17 cellular contexts compared by ENCODE assay signal in the genomic region with DNA sequence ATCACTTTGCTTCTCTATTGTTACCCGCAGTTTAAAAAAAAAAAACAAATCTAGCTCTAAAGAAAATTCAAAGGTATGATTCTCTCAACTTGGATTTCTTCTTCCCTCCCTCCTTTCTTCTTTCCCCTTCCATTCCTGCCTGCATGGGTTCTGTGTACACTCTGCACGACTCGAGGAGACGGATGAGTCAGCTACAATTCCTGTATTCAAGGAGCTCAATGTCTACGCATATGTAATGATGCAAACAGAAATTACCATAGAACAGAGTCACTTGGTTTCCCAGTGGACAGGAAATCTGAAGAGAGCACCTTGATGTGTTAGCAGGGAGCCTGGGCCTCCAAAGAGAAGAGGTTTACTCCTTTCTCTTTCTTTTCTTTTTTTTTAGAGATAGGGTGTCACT.
DNase-seq lines count a peak whose midpoint lies in the region; ATAC-seq, FAIRE-seq and TF ChIP-seq lines count a peak whose summit lies in the region.
"Had no signal": no experiment of that assay in that cellular context is flagged by ENCODE, and none has a peak within 500 bp of the region (broad histone marks: within the 10 kb centered on the region; RNA-seq: fewer than 3 reads in every experiment).

No MANE protein-coding gene starts in this region.

- no peak for TF ChIP-seq POLR2A in endothelial cell of umbilical vein (IDR thresholded peaks at IDR 0.05; ENCODE audit: low read depth, low read length)

- H3K9me2 ChIP-seq in GM23338 (ENCODE audit: insufficient read depth), result no peaks in the 10 kb centered on the region

- intact Hi-C loops in endothelial cell of umbilical vein (cut with micrococcal nuclease), result no loop called here
- intact Hi-C loops in naive thymus-derived CD4-positive, alpha-beta T cell (cut with micrococcal nuclease), result no loop called here

- H4K20me1 ChIP-seq in GM23338 (replicated peaks; ENCODE audit: insufficient read depth) (no peaks in the 10 kb centered on the region), endothelial cell of umbilical vein (replicated peaks; ENCODE audit: control insufficient read depth, extremely low read depth, insufficient read depth, low read length) (no peaks in the 10 kb centered on the region), osteoblast (ENCODE audit: insufficient read depth, low read length) (peaks cover 3% of the 10 kb centered on the region)

- POLR2A ChIA-PET in endothelial cell of umbilical vein (lab: Charles Lee), result no interaction called here
- POLR2A ChIA-PET in naive thymus-derived CD4-positive, alpha-beta T cell (lab: Charles Lee), result no interaction called here

- peaks cover 33% of the 10 kb centered on the region for H3K36me3 Mint-ChIP-seq in GM23338 (ENCODE audit: low read depth)
- H3K36me3 Mint-ChIP-seq in naive thymus-derived CD4-positive, alpha-beta T cell, result peaks cover 23 to 48% (median 25%) of the 10 kb centered on the region in 5 donors

- BruUV-seq in endothelial cell of umbilical vein (replicated peaks; lab: Mats Ljungman, UMichigan), result no TSS peak

- DNase-seq in GM23338 (ENCODE audit: low spot score), result no peak
- DNase-seq in RWPE2 (ENCODE audit: low spot score), result no peak
- DNase-seq in endothelial cell of umbilical vein (ENCODE audit: low read depth, low spot score), result peak; percentile 55
- DNase-seq in osteoblast (ENCODE audit: insufficient read length, low spot score, missing footprints), result peak; percentile 58
- no peak for DNase-seq in naive thymus-derived CD4-positive, alpha-beta T cell
- no peak for DNase-seq in cerebellum (ENCODE audit: low spot score)
- DNase-seq in pons (ENCODE audit: low spot score), result no peak
- DNase-seq: activated CD4-positive, alpha-beta memory T cell treated with anti-CD3 and anti-CD28 coated beads, Interleukin-2, amount 10 ng/mL, durations not matched to agents 7 days and 5 days; activated effector memory CD4-positive, alpha-beta T cell treated with anti-CD3 and anti-CD28 coated beads, Interleukin-2, amount 50 U/mL, for 16 hours; CD4-positive, alpha-beta memory T cell; Kasumi-1; RPMI8226; stimulated activated naive CD8-positive, alpha-beta T cell treated with anti-CD3 and anti-CD28 coated beads, Interleukin-15, amount 100 ng/mL, for 72 hours; T-helper 9 cell had no signal

- H3K9me3 Mint-ChIP-seq in GM23338, result no peaks in the 10 kb centered on the region; the same call in 2 of the 3 replicates
- peaks cover 0 to 4% (median 0%) of the 10 kb centered on the region in 11 donors for H3K9me3 Mint-ChIP-seq in naive thymus-derived CD4-positive, alpha-beta T cell
- H3K9me3 Mint-ChIP-seq: CD4-positive, alpha-beta memory T cell; stimulated activated naive CD8-positive, alpha-beta T cell treated with anti-CD3 and anti-CD28 coated beads, Interleukin-15, amount 100 ng/mL, for 72 hours had no signal

- dilution Hi-C loops in endothelial cell of umbilical vein (cut with MboI; ENCODE audit: extremely low pct_ligation_motif_present, low sequenced_read_pairs), result no loop called here

- TF ChIP-seq CTCF in GM23338 (conservative IDR thresholded peaks at IDR 0.05; ENCODE audit: low read depth in 2 of 2) (no peak), RWPE2 (IDR thresholded peaks at IDR 0.05; ENCODE audit: poor library complexity, severe bottlenecking) (no peak), endothelial cell of umbilical vein (IDR thresholded peaks at IDR 0.05; ENCODE audit: extremely low read depth in 1 of 2, insufficient read depth in 1 of 2, low read depth in 1 of 2, low read length in 2 of 2) (no peak), osteoblast (IDR thresholded peaks at IDR 0.05; ENCODE audit: extremely low read depth, low read depth, low read length) (no peak)

- H3F3A ChIP-seq in GM23338 (replicated peaks; ENCODE audit: low read depth), result no peaks in the 10 kb centered on the region

- ATAC-seq in GM23338 (no peak), RWPE2 (ENCODE audit: low read depth) (peak; percentile 68), GM18858 (IDR thresholded peaks at IDR 0.05; ENCODE audit: unreplicated experiment) (no peak)
- ATAC-seq in naive thymus-derived CD4-positive, alpha-beta T cell, result no peak
- ATAC-seq: stimulated activated naive CD8-positive, alpha-beta T cell treated with anti-CD3 and anti-CD28 coated beads, Interleukin-15, amount 100 ng/mL, for 72 hours had no signal

- H3K4me3 ChIP-seq in GM23338 (no peak overlapping the region), RWPE2 (ENCODE audit: severe bottlenecking) (no peak overlapping the region), endothelial cell of umbilical vein (replicated peaks in 1 of 3; ENCODE audit: insufficient read depth in 1 of 3, low read depth in 1 of 3, low read length in 3 of 3) (no peak overlapping the region), osteoblast (ENCODE audit: insufficient read depth, low read length) (no peak overlapping the region)
- H3K4me3 ChIP-seq in naive thymus-derived CD4-positive, alpha-beta T cell (ENCODE audit: low read length), result no peak overlapping the region
- H3K4me3 ChIP-seq: lung, skin epidermis had no signal

- peak overlapping the region; percentile 69 for H3K27ac Mint-ChIP-seq in GM23338
- H3K27ac Mint-ChIP-seq in naive thymus-derived CD4-positive, alpha-beta T cell, result peak overlapping the region in 1 of 9 donors; percentile 64
- H3K27ac Mint-ChIP-seq: activated CD4-positive, alpha-beta memory T cell treated with anti-CD3 and anti-CD28 coated beads, Interleukin-2, amount 10 ng/mL, durations not matched to agents 7 days and 5 days; stimulated activated naive CD8-positive, alpha-beta T cell treated with anti-CD3 and anti-CD28 coated beads, Interleukin-15, amount 100 ng/mL, for 72 hours had no signal

- H3K27me3 ChIP-seq in GM23338 (ENCODE audit: insufficient read depth) (no peaks in the 10 kb centered on the region), RWPE2 (ENCODE audit: insufficient read depth, poor library complexity, severe bottlenecking) (no peaks in the 10 kb centered on the region), endothelial cell of umbilical vein (ENCODE audit: control insufficient read depth in 2 of 2, insufficient read depth in 2 of 2, low read length in 2 of 2) (no peaks in the 10 kb centered on the region), osteoblast (ENCODE audit: insufficient read depth, low read length) (no peaks in the 10 kb centered on the region)
- H3K27me3 ChIP-seq in naive thymus-derived CD4-positive, alpha-beta T cell (ENCODE audit: control insufficient read depth in 2 of 2, insufficient read depth in 2 of 2, low read length in 2 of 2), result no peaks in the 10 kb centered on the region

- FAIRE-seq in endothelial cell of umbilical vein (lab: Jason Lieb, UNC), result peak; percentile 85

- H3K4me1 ChIP-seq in GM23338 (ENCODE audit: insufficient read depth), result no peaks in the 10 kb centered on the region
- H3K4me1 ChIP-seq in RWPE2 (ENCODE audit: insufficient read depth, poor library complexity, severe bottlenecking), result no peaks in the 10 kb centered on the region
- peaks cover 8% of the 10 kb centered on the region for H3K4me1 ChIP-seq in endothelial cell of umbilical vein (ENCODE audit: control insufficient read depth, extremely low read depth, insufficient read depth, low read length)
- H3K4me1 ChIP-seq in osteoblast (ENCODE audit: insufficient read depth, low read length), result no peaks in the 10 kb centered on the region
- no peaks in the 10 kb centered on the region for H3K4me1 ChIP-seq in naive thymus-derived CD4-positive, alpha-beta T cell (ENCODE audit: control insufficient read depth in 2 of 2, insufficient read depth in 2 of 2, low read length in 2 of 2)

- no peak overlapping the region for H3K27ac ChIP-seq in GM23338 (ENCODE audit: low read depth)
- no peak overlapping the region for H3K27ac ChIP-seq in RWPE2 (ENCODE audit: poor library complexity, severe bottlenecking)
- no peak overlapping the region for H3K27ac ChIP-seq in endothelial cell of umbilical vein (ENCODE audit: insufficient read depth, low read depth, low read length)
- H3K27ac ChIP-seq in osteoblast (ENCODE audit: low read depth, low read length), result no peak overlapping the region
- no peak overlapping the region for H3K27ac ChIP-seq in naive thymus-derived CD4-positive, alpha-beta T cell (ENCODE audit: low read depth, low read length)
- H3K27ac ChIP-seq: skin epidermis had no signal

- no peaks in the 10 kb centered on the region for H3K4me1 Mint-ChIP-seq in GM23338
- H3K4me1 Mint-ChIP-seq in naive thymus-derived CD4-positive, alpha-beta T cell, result peaks cover 0 to 9% (median 0%) of the 10 kb centered on the region in 7 donors
- H3K4me1 Mint-ChIP-seq: activated CD4-positive, alpha-beta memory T cell treated with anti-CD3 and anti-CD28 coated beads, Interleukin-2, amount 10 ng/mL, durations not matched to agents 7 days and 5 days; CD4-positive, alpha-beta memory T cell had no signal

- H3K79me2 ChIP-seq in GM23338 (replicated peaks; ENCODE audit: insufficient read depth) (no peaks in the 10 kb centered on the region), endothelial cell of umbilical vein (ENCODE audit: control insufficient read depth, insufficient read depth, low read length) (no peaks in the 10 kb centered on the region), osteoblast (ENCODE audit: insufficient read depth, low read length) (no peaks in the 10 kb centered on the region)

- no peaks in the 10 kb centered on the region for H3K36me3 ChIP-seq in GM23338 (ENCODE audit: insufficient read depth)
- H3K36me3 ChIP-seq in RWPE2 (ENCODE audit: low read depth), result peaks cover 47% of the 10 kb centered on the region
- H3K36me3 ChIP-seq in endothelial cell of umbilical vein (ENCODE audit: control insufficient read depth in 2 of 2, extremely low read depth in 1 of 2, insufficient read depth in 2 of 2, low read length in 2 of 2), result peaks cover 0 to 13% of the 10 kb centered on the region in 2 experiments
- H3K36me3 ChIP-seq in osteoblast (ENCODE audit: insufficient read depth, low read length), result peaks cover 38% of the 10 kb centered on the region
- H3K36me3 ChIP-seq in naive thymus-derived CD4-positive, alpha-beta T cell (ENCODE audit: control insufficient read depth in 2 of 3, insufficient read depth in 3 of 3, low read length in 3 of 3), result peaks cover 0 to 54% (median 7%) of the 10 kb centered on the region in 3 experiments

- H3K27me3 Mint-ChIP-seq in GM23338 (ENCODE audit: insufficient read depth, low read depth, poor library complexity), result no peaks in the 10 kb centered on the region
- H3K27me3 Mint-ChIP-seq in naive thymus-derived CD4-positive, alpha-beta T cell, result no peaks in the 10 kb centered on the region
- H3K27me3 Mint-ChIP-seq: activated CD4-positive, alpha-beta memory T cell treated with anti-CD3 and anti-CD28 coated beads, Interleukin-2, amount 10 ng/mL, durations not matched to agents 7 days and 5 days; CD4-positive, alpha-beta memory T cell; stimulated activated naive CD8-positive, alpha-beta T cell treated with anti-CD3 and anti-CD28 coated beads, Interleukin-15, amount 100 ng/mL, for 72 hours had no signal

- H3K9me1 ChIP-seq in endothelial cell of umbilical vein (replicated peaks; ENCODE audit: control insufficient read depth, extremely low read depth, insufficient read depth, low read length), result no peaks in the 10 kb centered on the region

- no peak overlapping the region for H3K4me3 Mint-ChIP-seq in GM23338
- no peak overlapping the region for H3K4me3 Mint-ChIP-seq in naive thymus-derived CD4-positive, alpha-beta T cell
- H3K4me3 Mint-ChIP-seq: activated CD4-positive, alpha-beta memory T cell treated with anti-CD3 and anti-CD28 coated beads, Interleukin-2, amount 10 ng/mL, durations not matched to agents 7 days and 5 days; CD4-positive, alpha-beta memory T cell; stimulated activated naive CD8-positive, alpha-beta T cell treated with anti-CD3 and anti-CD28 coated beads, Interleukin-15, amount 100 ng/mL, for 72 hours had no signal

- H2AFZ ChIP-seq in GM23338 (no peak overlapping the region), endothelial cell of umbilical vein (ENCODE audit: low read depth, low read length) (no peak overlapping the region), osteoblast (ENCODE audit: low read length) (no peak overlapping the region)

- CTCF ChIA-PET in endothelial cell of umbilical vein (lab: Charles Lee), result interaction anchor here (0.5 to 1.6 kb wide), 8 partner anchors 9 to 210 kb away, joined by 3 to 11 read pairs (median 4); no protein-coding TSS in a partner anchor
- CTCF ChIA-PET in naive thymus-derived CD4-positive, alpha-beta T cell (lab: Charles Lee), result interaction anchor here (0.7 kb wide), 1 partner anchor 8 kb away, joined by 3 read pairs; no protein-coding TSS in a partner anchor

- H3K9me3 ChIP-seq in RWPE2 (ENCODE audit: severe bottlenecking), result no peaks in the 10 kb centered on the region
- no peaks in the 10 kb centered on the region for H3K9me3 ChIP-seq in endothelial cell of umbilical vein (replicated peaks; ENCODE audit: control insufficient read depth, insufficient read depth, low read length)
- H3K9me3 ChIP-seq in osteoblast (ENCODE audit: low read depth, low read length), result no peaks in the 10 kb centered on the region
- H3K9me3 ChIP-seq in naive thymus-derived CD4-positive, alpha-beta T cell (ENCODE audit: control insufficient read depth in 2 of 3, low read length in 3 of 3), result no peaks in the 10 kb centered on the region

- no peak overlapping the region for H3K9ac ChIP-seq in endothelial cell of umbilical vein (replicated peaks; ENCODE audit: extremely low read depth, insufficient read depth, low read length)

- no peak overlapping the region for H3K4me2 ChIP-seq in GM23338
- no peak overlapping the region for H3K4me2 ChIP-seq in endothelial cell of umbilical vein (ENCODE audit: insufficient read depth, low read length)
- no peak overlapping the region for H3K4me2 ChIP-seq in osteoblast (ENCODE audit: insufficient read depth, low read length)

Comparison
In these comparisons a context has a peak if more than half of its experiments do, and no peak if none do; other contexts are left out.
1. DNase-seq: peak in endothelial cell of umbilical vein (single experiment) and osteoblast (single experiment); none in GM23338 (single experiment), RWPE2 (single experiment), naive thymus-derived CD4-positive, alpha-beta T cell (0 of 9), cerebellum (single experiment) and pons (single experiment).